ENCODE assay signal across 8 cellular contexts in genomic region chr2:216013080-216013909, GRCh38. TPM values are rescaled to one million over a fixed set of nuclear protein-coding genes. Genes with fewer than 3 reads are reported as not detected.
DNase-seq lines count a peak whose midpoint lies in the region; ATAC-seq and TF ChIP-seq lines count a peak whose summit lies in the region.

Gene MREG (minus strand): TSS chr2:216013551. CDS start chr2:216013327, 224 bp downstream.

- peaks cover 0 to 9% (median 6%) of the 10 kb centered on the region in 5 donors for H3K36me3 Mint-ChIP-seq in naive thymus-derived CD4-positive, alpha-beta T cell
- peaks cover 6% of the 10 kb centered on the region for H3K36me3 Mint-ChIP-seq in stimulated activated effector memory CD8-positive, alpha-beta T cell treated with anti-CD3 and anti-CD28 coated beads, Interleukin-12 subunit alpha, Interleukin-12 subunit beta, amount 100 ng/mL, for 72 hours

- H3K9me3 ChIP-seq in Peyer's patch: no peaks in the 10 kb centered on the region
- H3K9me3 ChIP-seq in naive thymus-derived CD4-positive, alpha-beta T cell (ENCODE audit: control insufficient read depth in 2 of 3, low read length in 3 of 3): no peaks in the 10 kb centered on the region

- no peak for TF ChIP-seq POLR2A in Peyer's patch (IDR thresholded peaks at IDR 0.05)

- peak within 1 kb of the TSS; percentile 59 to 80 (median 73) for H3K4me3 ChIP-seq in Peyer's patch
- H3K4me3 ChIP-seq in naive thymus-derived CD4-positive, alpha-beta T cell (ENCODE audit: low read length): peak within 1 kb of the TSS; percentile 65

- CTCF ChIA-PET in naive thymus-derived CD4-positive, alpha-beta T cell (lab: Charles Lee): interaction anchor here (0.7 to 1.6 kb wide), 5 partner anchors 9 to 62 kb away, joined by 3 to 5 read pairs (median 3); no protein-coding TSS in a partner anchor

- peaks cover 0 to 2% (median 0%) of the 10 kb centered on the region in 11 donors for H3K9me3 Mint-ChIP-seq in naive thymus-derived CD4-positive, alpha-beta T cell
- H3K9me3 Mint-ChIP-seq in stimulated activated effector memory CD8-positive, alpha-beta T cell treated with anti-CD3 and anti-CD28 coated beads, Interleukin-12 subunit alpha, Interleukin-12 subunit beta, amount 100 ng/mL, for 72 hours: no peaks in the 10 kb centered on the region

- peak; percentile 19; the same call in 1 of the 2 replicates for TF ChIP-seq RAD21 in Ishikawa (IDR thresholded peaks at IDR 0.05; ENCODE audit: low read depth)

- DNase-seq in DMS53 (lab: John Stamatoyannopoulos, UW) (peak; percentile 92), Peyer's patch (peak; percentile 70 to 88 (median 83)), fibroblast of gingiva (ENCODE audit: low read depth) (peak; percentile 51)
- DNase-seq in activated T-cell treated with anti-CD3 and anti-CD28 coated beads, Interleukin-2, amount 50 U/mL, for 48 hours: peak; percentile 91 to 92
- DNase-seq in naive thymus-derived CD4-positive, alpha-beta T cell: peak; percentile 67 to 84 (median 80)
- peak; percentile 81 to 92 for DNase-seq in stimulated activated effector memory CD8-positive, alpha-beta T cell treated with anti-CD3 and anti-CD28 coated beads, Interleukin-12 subunit alpha, Interleukin-12 subunit beta, amount 100 ng/mL, for 72 hours (ENCODE audit: low spot score in 2 of 2)

- intact Hi-C loops in naive thymus-derived CD4-positive, alpha-beta T cell (cut with micrococcal nuclease): loop anchor here (1.0 to 5.0 kb wide), 6 partner anchors 10 to 701 kb away; partner anchors contain the start of genes ATIC (in 2 of the 2) and SMARCAL1 (in 1 of the 2)

- H3K27me3 Mint-ChIP-seq in naive thymus-derived CD4-positive, alpha-beta T cell: peaks cover 0 to 4% (median 0%) of the 10 kb centered on the region in 5 donors

- peak within 1 kb of the TSS in 2 of 4 donors; percentile 42 to 59 for H3K27ac ChIP-seq in Peyer's patch
- peak within 1 kb of the TSS; percentile 59 for H3K27ac ChIP-seq in naive thymus-derived CD4-positive, alpha-beta T cell (ENCODE audit: low read depth, low read length)

- POLR2A ChIA-PET in naive thymus-derived CD4-positive, alpha-beta T cell (lab: Charles Lee): interaction anchor here (0.6 to 0.9 kb wide), 3 partner anchors 10 to 491 kb away, joined by 3 to 4 read pairs (median 3); no protein-coding TSS in a partner anchor

- H3K4me3 Mint-ChIP-seq in naive thymus-derived CD4-positive, alpha-beta T cell: peak within 1 kb of the TSS; percentile 82 to 93 (median 89)
- H3K4me3 Mint-ChIP-seq in stimulated activated effector memory CD8-positive, alpha-beta T cell treated with anti-CD3 and anti-CD28 coated beads, Interleukin-12 subunit alpha, Interleukin-12 subunit beta, amount 100 ng/mL, for 72 hours: peak within 1 kb of the TSS; percentile 89

- no peak for TF ChIP-seq EP300 in Ishikawa (IDR thresholded peaks at IDR 0.05; ENCODE audit: borderline replicate concordance)

- peak; percentile 46 for ATAC-seq in GM21619 (IDR thresholded peaks at IDR 0.05; ENCODE audit: unreplicated experiment)
- ATAC-seq in naive thymus-derived CD4-positive, alpha-beta T cell: peak; percentile 90
- peak; percentile 77 for ATAC-seq in stimulated activated effector memory CD8-positive, alpha-beta T cell treated with anti-CD3 and anti-CD28 coated beads, Interleukin-12 subunit alpha, Interleukin-12 subunit beta, amount 100 ng/mL, for 72 hours

- peak within 1 kb of the TSS; percentile 33 to 91 (median 74) for H3K27ac Mint-ChIP-seq in naive thymus-derived CD4-positive, alpha-beta T cell
- H3K27ac Mint-ChIP-seq in stimulated activated effector memory CD8-positive, alpha-beta T cell treated with anti-CD3 and anti-CD28 coated beads, Interleukin-12 subunit alpha, Interleukin-12 subunit beta, amount 100 ng/mL, for 72 hours: peak within 1 kb of the TSS; percentile 91

- no peaks in the 10 kb centered on the region for H3K36me3 ChIP-seq in Peyer's patch
- H3K36me3 ChIP-seq in naive thymus-derived CD4-positive, alpha-beta T cell (ENCODE audit: control insufficient read depth in 2 of 3, insufficient read depth in 3 of 3, low read length in 3 of 3): peaks cover 0 to 3% (median 0%) of the 10 kb centered on the region in 3 experiments

- H3K4me1 Mint-ChIP-seq in naive thymus-derived CD4-positive, alpha-beta T cell: peaks cover 27 to 70% (median 53%) of the 10 kb centered on the region in 7 donors
- peaks cover 52% of the 10 kb centered on the region for H3K4me1 Mint-ChIP-seq in stimulated activated effector memory CD8-positive, alpha-beta T cell treated with anti-CD3 and anti-CD28 coated beads, Interleukin-12 subunit alpha, Interleukin-12 subunit beta, amount 100 ng/mL, for 72 hours

- peak in 5 of 6 experiments; percentile 47 to 76 (median 68) for TF ChIP-seq CTCF in Peyer's patch (IDR thresholded peaks at IDR 0.05)

- H3K27me3 ChIP-seq in Peyer's patch: no peaks in the 10 kb centered on the region
- no peaks in the 10 kb centered on the region for H3K27me3 ChIP-seq in naive thymus-derived CD4-positive, alpha-beta T cell (ENCODE audit: control insufficient read depth in 2 of 2, insufficient read depth in 2 of 2, low read length in 2 of 2)

- no peaks in the 10 kb centered on the region for H3K4me1 ChIP-seq in Peyer's patch
- peaks cover 30 to 31% of the 10 kb centered on the region in 2 donors for H3K4me1 ChIP-seq in naive thymus-derived CD4-positive, alpha-beta T cell (ENCODE audit: control insufficient read depth in 2 of 2, insufficient read depth in 2 of 2, low read length in 2 of 2)

TF ChIP-seq in Ishikawa, 13 proteins besides CTCF, POLR2A, EP300 and RAD21:
- no peak for TF ChIP-seq YY1 (IDR thresholded peaks at IDR 0.05; ENCODE audit: low read depth)
- 0 out of 2 replicates have a peak, but pooled peaks have one; percentile 15 for TF ChIP-seq TAF1 (IDR thresholded peaks at IDR 0.05; ENCODE audit: low read depth)
- TF ChIP-seq MAX (IDR thresholded peaks at IDR 0.05): peak; percentile 77

RNA-seq across cellular contexts. Expression of gene MREG, which starts in this region (rescaled TPM):
- total RNA-seq in Peyer's patch: 10 to 100 TPM in 1 of 4 donors, 1 to 10 TPM in 3; 6.2 to 10.7 (median 7.2) TPM
- total RNA-seq in naive thymus-derived CD4-positive, alpha-beta T cell: 1 to 10 TPM; 4.8 to 8.5 (median 6.4) TPM
- 1 to 10 TPM in 1 of 2 donors, under 1 TPM in 1; 0.39 to 3.3 TPM for polyA plus RNA-seq in naive thymus-derived CD4-positive, alpha-beta T cell
